12 cellular contexts compared by ENCODE assay signal in the genomic region with DNA sequence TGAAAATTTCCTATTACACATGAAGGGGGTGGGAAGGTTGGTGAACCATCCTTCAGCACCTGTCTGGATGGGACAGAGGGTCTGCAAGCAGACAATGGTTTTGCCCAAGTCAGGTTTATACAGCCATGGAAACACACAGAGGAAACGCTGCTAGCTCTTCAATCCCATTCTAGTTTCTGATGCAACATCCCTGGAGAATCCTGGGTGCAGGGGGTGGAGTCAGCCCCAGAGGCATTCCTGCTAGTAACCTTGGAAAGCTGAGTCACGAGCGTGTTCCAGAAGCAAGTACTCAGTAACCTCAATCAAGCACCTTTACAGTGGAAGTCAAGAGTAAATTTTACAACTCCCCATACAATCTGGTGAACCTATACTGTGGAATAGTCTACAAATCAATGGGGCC.
DNase-seq lines count a peak whose midpoint lies in the region; ATAC-seq and TF ChIP-seq lines count a peak whose summit lies in the region.
"Had no signal": no experiment of that assay in that cellular context is flagged by ENCODE, and none has a peak within 500 bp of the region (broad histone marks: within the 10 kb centered on the region; RNA-seq: fewer than 3 reads in every experiment).

No MANE protein-coding gene starts in this region.

- ATAC-seq in GM19328 (IDR thresholded peaks at IDR 0.05; ENCODE audit: unreplicated experiment), result no peak
- ATAC-seq: activated CD8-positive, alpha-beta T cell treated with anti-CD3 and anti-CD28 coated beads, Interleukin-2, amount 10 ng/mL, durations not matched to agents 7 days and 5 days; stimulated activated naive B cell treated with anti-CD40 and anti-IgM and Interleukin-4, amounts not matched to agents 10 μg/mL and 1 μg/mL and 100 μg/mL, for 72 hours had no signal

- H2AFZ ChIP-seq in mesenchymal stem cell (ENCODE audit: low read depth, low read length), result no peak overlapping the region

- H3K4me3 ChIP-seq in AG10803 (ENCODE audit: low read length), result no peak overlapping the region
- H3K4me3 ChIP-seq in colonic mucosa, result no peak overlapping the region
- H3K4me3 ChIP-seq in mesenchymal stem cell (ENCODE audit: insufficient read depth in 1 of 2, low read depth in 1 of 2, low read length in 2 of 2), result no peak overlapping the region
- H3K4me3 ChIP-seq: skin epidermis had no signal

- H2BK5ac ChIP-seq in mesenchymal stem cell (ENCODE audit: low read depth, low read length, poor library complexity, severe bottlenecking), result no peak overlapping the region

- H3K9ac ChIP-seq in colonic mucosa (ENCODE audit: low read depth in 2 of 2, low read length in 2 of 2) (no peak overlapping the region), mesenchymal stem cell (ENCODE audit: low read length) (no peak overlapping the region)

- H3K27me3 ChIP-seq in colonic mucosa, result no peaks in the 10 kb centered on the region
- no peaks in the 10 kb centered on the region for H3K27me3 ChIP-seq in mesenchymal stem cell (ENCODE audit: control insufficient read depth in 1 of 2, insufficient read depth in 1 of 2, low read length in 2 of 2)

- no peak overlapping the region for H2AK5ac ChIP-seq in mesenchymal stem cell (ENCODE audit: low read length, severe bottlenecking)

- no peak overlapping the region for H3K14ac ChIP-seq in mesenchymal stem cell (ENCODE audit: low read length in 2 of 2)

- intact Hi-C loops in colonic mucosa (cut with DNase I), result no loop called here

- H3K4me2 ChIP-seq in mesenchymal stem cell (ENCODE audit: low read length, poor library complexity, severe bottlenecking), result no peak overlapping the region

- no peak overlapping the region for H4K91ac ChIP-seq in mesenchymal stem cell (ENCODE audit: low read length)

- TF ChIP-seq CTCF in AG10803 (conservative IDR thresholded peaks at IDR 0.05; ENCODE audit: low read length) (no peak), colonic mucosa (IDR thresholded peaks at IDR 0.05) (no peak)

- H3K18ac ChIP-seq in mesenchymal stem cell (ENCODE audit: low read depth in 1 of 2, low read length in 2 of 2), result no peak overlapping the region

- DNase-seq in AG10803 (ENCODE audit: low read depth) (peak; percentile 72), M059J (ENCODE audit: low read depth) (peak; percentile 89), colonic mucosa (peak; percentile 61), mesenchymal stem cell (peak; percentile 84), NCI-H187 (lab: John Stamatoyannopoulos, UW) (no peak)
- no peak for DNase-seq in effector CD4-positive, alpha-beta T cell
- DNase-seq in activated naive CD4-positive, alpha-beta T cell treated with Interleukin-2 at 50 U/mL for 16 hours, result no peak
- DNase-seq: activated CD8-positive, alpha-beta T cell treated with anti-CD3 and anti-CD28 coated beads, Interleukin-2, amount 10 ng/mL, durations not matched to agents 7 days and 5 days; RPMI8226; stimulated activated naive B cell treated with anti-CD40 and anti-IgM and Interleukin-4, amounts not matched to agents 10 μg/mL and 1 μg/mL and 100 μg/mL, for 72 hours had no signal

- H3K9me3 ChIP-seq in colonic mucosa (no peaks in the 10 kb centered on the region), mesenchymal stem cell (ENCODE audit: control insufficient read depth, low read length) (no peaks in the 10 kb centered on the region)

- H3K4me1 ChIP-seq in colonic mucosa (peaks cover 9% of the 10 kb centered on the region), mesenchymal stem cell (ENCODE audit: control insufficient read depth, insufficient read depth, low read depth, low read length) (peaks cover 38% of the 10 kb centered on the region)

- 31% methylated on average over 1 of the region's 3 CpGs for WGBS in mesenchymal stem cell

- H3K23ac ChIP-seq in mesenchymal stem cell (ENCODE audit: low read length in 2 of 2), result no peak overlapping the region

- H3K4ac ChIP-seq in mesenchymal stem cell (ENCODE audit: low read depth in 1 of 2, low read length in 2 of 2), result no peak overlapping the region

- no peak overlapping the region for H4K8ac ChIP-seq in mesenchymal stem cell (ENCODE audit: low read length)

- H3K79me1 ChIP-seq in mesenchymal stem cell (replicated peaks; ENCODE audit: low read length, poor library complexity, severe bottlenecking), result peaks cover 46% of the 10 kb centered on the region

- H2BK12ac ChIP-seq in mesenchymal stem cell (ENCODE audit: low read length in 2 of 2), result no peak overlapping the region

- H3K36me3 ChIP-seq in colonic mucosa (no peaks in the 10 kb centered on the region), mesenchymal stem cell (ENCODE audit: control insufficient read depth in 1 of 2, insufficient read depth in 2 of 2, low read depth in 1 of 2, low read length in 2 of 2) (peaks cover 22 to 31% of the 10 kb centered on the region in 2 experiments)

- H3K27ac ChIP-seq in colonic mucosa (no peak overlapping the region), mesenchymal stem cell (ENCODE audit: low read length, poor library complexity, severe bottlenecking) (peak overlapping the region; percentile 2)
- H3K27ac ChIP-seq: skin epidermis had no signal

- no peak overlapping the region for H2BK15ac ChIP-seq in mesenchymal stem cell (ENCODE audit: low read depth, poor library complexity, severe bottlenecking)

- H2BK120ac ChIP-seq in mesenchymal stem cell (ENCODE audit: low read depth, low read length), result no peak overlapping the region

Comparison
In these comparisons a context has a peak if more than half of its experiments do, and no peak if none do; other contexts are left out.
1. DNase-seq: peak in AG10803 (single experiment), M059J (single experiment), colonic mucosa (single experiment) and mesenchymal stem cell (single experiment); none in effector CD4-positive, alpha-beta T cell (single experiment), NCI-H187 (0 of 2) and activated naive CD4-positive, alpha-beta T cell treated with Interleukin-2 at 50 U/mL for 16 hours (single experiment).